ENCODE assay signal across 18 cellular contexts in genomic region chr15:57149196-57149595, GRCh38.
DNase-seq lines count a peak whose midpoint lies in the region; ATAC-seq, FAIRE-seq and TF ChIP-seq lines count a peak whose summit lies in the region.
"Had no signal": no experiment of that assay in that cellular context is flagged by ENCODE, and none has a peak within 500 bp of the region (broad histone marks: within the 10 kb centered on the region; RNA-seq: fewer than 3 reads in every experiment).

No MANE protein-coding gene starts in this region.

- no peaks in the 10 kb centered on the region for H3K36me3 ChIP-seq in endothelial cell of umbilical vein (ENCODE audit: control insufficient read depth in 2 of 2, extremely low read depth in 1 of 2, insufficient read depth in 2 of 2, low read length in 2 of 2)
- H3K36me3 ChIP-seq: right lobe of liver had no signal

- no peak overlapping the region for H3K4me3 ChIP-seq in endothelial cell of umbilical vein (replicated peaks in 1 of 3; ENCODE audit: insufficient read depth in 1 of 3, low read depth in 1 of 3, low read length in 3 of 3)
- H3K4me3 ChIP-seq: right lobe of liver had no signal

- peaks cover 0 to 6% of the 10 kb centered on the region in 2 donors for H3K9me3 Mint-ChIP-seq in effector memory CD8-positive, alpha-beta T cell

- H3K9me3 ChIP-seq in endothelial cell of umbilical vein (replicated peaks; ENCODE audit: control insufficient read depth, insufficient read depth, low read length), result no peaks in the 10 kb centered on the region

- CTCF ChIA-PET in endothelial cell of umbilical vein (lab: Charles Lee), result interaction anchor here (0.9 to 6.9 kb wide), 14 partner anchors 10 to 658 kb away, joined by 3 to 127 read pairs (median 6); no protein-coding TSS in a partner anchor

- H3K4me2 ChIP-seq in endothelial cell of umbilical vein (ENCODE audit: insufficient read depth, low read length), result no peak overlapping the region

- no peak overlapping the region for H2AFZ ChIP-seq in endothelial cell of umbilical vein (ENCODE audit: low read depth, low read length)

- H3K27ac Mint-ChIP-seq in effector memory CD8-positive, alpha-beta T cell, result no peak overlapping the region
- H3K27ac Mint-ChIP-seq: activated B cell treated with CpG ODN at 0.5 μM for 24 hours; activated CD8-positive, alpha-beta memory T cell treated with anti-CD3 and anti-CD28 coated beads, Interleukin-2, amount 10 ng/mL, durations not matched to agents 7 days and 5 days; stimulated activated effector memory CD8-positive, alpha-beta T cell treated with anti-CD3 and anti-CD28 coated beads, Interleukin-12 subunit alpha, Interleukin-12 subunit beta, amount 100 ng/mL, for 72 hours had no signal

- peaks cover 41% of the 10 kb centered on the region for H3K4me1 ChIP-seq in endothelial cell of umbilical vein (ENCODE audit: control insufficient read depth, extremely low read depth, insufficient read depth, low read length)

- TF ChIP-seq POLR2A in endothelial cell of umbilical vein (IDR thresholded peaks at IDR 0.05; ENCODE audit: low read depth, low read length), result no peak

- H4K20me1 ChIP-seq in endothelial cell of umbilical vein (replicated peaks; ENCODE audit: control insufficient read depth, extremely low read depth, insufficient read depth, low read length), result no peaks in the 10 kb centered on the region

- TF ChIP-seq CTCF in endothelial cell of umbilical vein (IDR thresholded peaks at IDR 0.05; ENCODE audit: extremely low read depth in 1 of 2, insufficient read depth in 1 of 2, low read depth in 1 of 2, low read length in 2 of 2), result no peak

- H3K79me2 ChIP-seq in endothelial cell of umbilical vein (ENCODE audit: control insufficient read depth, insufficient read depth, low read length), result peaks cover 12% of the 10 kb centered on the region

- H3K4me3 Mint-ChIP-seq in effector memory CD8-positive, alpha-beta T cell, result no peak overlapping the region
- H3K4me3 Mint-ChIP-seq: activated B cell treated with CpG ODN at 0.5 μM for 24 hours; activated CD8-positive, alpha-beta memory T cell treated with anti-CD3 and anti-CD28 coated beads, Interleukin-2, amount 10 ng/mL, durations not matched to agents 7 days and 5 days; stimulated activated effector memory CD8-positive, alpha-beta T cell treated with anti-CD3 and anti-CD28 coated beads, Interleukin-12 subunit alpha, Interleukin-12 subunit beta, amount 100 ng/mL, for 72 hours had no signal

- DNase-seq in CD1c-positive myeloid dendritic cell (ENCODE audit: extremely low spot score), result peak; percentile 78
- DNase-seq in NCI-H69 (lab: John Stamatoyannopoulos, UW), result peak; percentile 30
- peak; percentile 49 for DNase-seq in endothelial cell of umbilical vein (ENCODE audit: low read depth, low spot score)
- DNase-seq in kidney glomerular epithelial cell (lab: John Stamatoyannopoulos, UW), result peak; percentile 13
- no peak for DNase-seq in effector memory CD8-positive, alpha-beta T cell
- DNase-seq in NCI-H2171 (lab: John Stamatoyannopoulos, UW), result no peak
- no peak for DNase-seq in T1000 (lab: John Stamatoyannopoulos, UW)
- DNase-seq in HuH-7 (ENCODE audit: low spot score), result no peak
- DNase-seq: activated B cell treated with CpG ODN at 0.5 μM for 24 hours; activated CD8-positive, alpha-beta memory T cell treated with anti-CD3 and anti-CD28 coated beads, Interleukin-2, amount 10 ng/mL, durations not matched to agents 7 days and 5 days; activated naive CD4-positive, alpha-beta T cell treated with Interleukin-2 at 50 U/mL for 16 hours; cerebellar nuclear complex; NCI-H187 treated with DMSO at 0.1 percent for 48 hours; right lobe of liver; trophoblast cell had no signal

- intact Hi-C loops in endothelial cell of umbilical vein (cut with micrococcal nuclease), result loop anchor here (5.0 kb wide), 1 partner anchor 393 kb away; no protein-coding TSS in a partner anchor

- POLR2A ChIA-PET in endothelial cell of umbilical vein (lab: Charles Lee), result no interaction called here

- BruUV-seq in endothelial cell of umbilical vein (replicated peaks; lab: Mats Ljungman, UMichigan), result no TSS peak

- no peaks in the 10 kb centered on the region for H3K27me3 Mint-ChIP-seq in effector memory CD8-positive, alpha-beta T cell
- H3K27me3 Mint-ChIP-seq: activated B cell treated with CpG ODN at 0.5 μM for 24 hours; activated CD8-positive, alpha-beta memory T cell treated with anti-CD3 and anti-CD28 coated beads, Interleukin-2, amount 10 ng/mL, durations not matched to agents 7 days and 5 days had no signal

- H3K36me3 Mint-ChIP-seq in effector memory CD8-positive, alpha-beta T cell (ENCODE audit: insufficient read depth), result no peaks in the 10 kb centered on the region

- no peak overlapping the region for H3K9ac ChIP-seq in endothelial cell of umbilical vein (replicated peaks; ENCODE audit: extremely low read depth, insufficient read depth, low read length)

- ATAC-seq in effector memory CD8-positive, alpha-beta T cell (replicated peaks), result no peak
- ATAC-seq: activated CD8-positive, alpha-beta memory T cell treated with anti-CD3 and anti-CD28 coated beads, Interleukin-2, amount 10 ng/mL, durations not matched to agents 7 days and 5 days; stimulated activated effector memory CD8-positive, alpha-beta T cell treated with anti-CD3 and anti-CD28 coated beads, Interleukin-12 subunit alpha, Interleukin-12 subunit beta, amount 100 ng/mL, for 72 hours had no signal

- no peak for FAIRE-seq in endothelial cell of umbilical vein (lab: Jason Lieb, UNC)
- FAIRE-seq: GM19239, RCC 7860 had no signal

- H3K27me3 ChIP-seq in endothelial cell of umbilical vein (ENCODE audit: control insufficient read depth in 2 of 2, insufficient read depth in 2 of 2, low read length in 2 of 2), result no peaks in the 10 kb centered on the region
- H3K27me3 ChIP-seq: right lobe of liver had no signal

- H3K4me1 Mint-ChIP-seq in effector memory CD8-positive, alpha-beta T cell (ENCODE audit: low read depth in 2 of 2), result peaks cover 11 to 22% of the 10 kb centered on the region in 2 donors

- no peaks in the 10 kb centered on the region for H3K9me1 ChIP-seq in endothelial cell of umbilical vein (replicated peaks; ENCODE audit: control insufficient read depth, extremely low read depth, insufficient read depth, low read length)

- H3K27ac ChIP-seq in endothelial cell of umbilical vein (ENCODE audit: insufficient read depth, low read depth, low read length), result no peak overlapping the region
- H3K27ac ChIP-seq: right lobe of liver had no signal

- dilution Hi-C loops in endothelial cell of umbilical vein (cut with MboI; ENCODE audit: extremely low pct_ligation_motif_present, low sequenced_read_pairs), result no loop called here

TF ChIP-seq in endothelial cell of umbilical vein, 7 proteins besides CTCF, POLR2A, EP300 and RAD21:
- TF ChIP-seq EZH2 (IDR thresholded peaks at IDR 0.05; ENCODE audit: borderline replicate concordance, low read depth, low read length, severe bottlenecking) (no peak), GATA2 (IDR thresholded peaks at IDR 0.05; ENCODE audit: insufficient read depth, insufficient read length, low read depth, low read length) (no peak), POLR2AphosphoS5 (IDR thresholded peaks at IDR 0.05; ENCODE audit: insufficient read depth, low read depth, low read length) (no peak), MYC (IDR thresholded peaks at IDR 0.05; ENCODE audit: low read depth, low read length) (no peak), FOS (IDR thresholded peaks at IDR 0.05; ENCODE audit: borderline replicate concordance, insufficient read depth, low read length) (no peak), JUN (IDR thresholded peaks at IDR 0.05; ENCODE audit: borderline replicate concordance, insufficient read depth, insufficient read length, low read depth) (no peak)
TF ChIP-seq in endothelial cell of umbilical vein: peak in this region for 0.

Comparison
In these comparisons a context has a peak if more than half of its experiments do, and no peak if none do; other contexts are left out.
1. DNase-seq: peak in CD1c-positive myeloid dendritic cell (single experiment), NCI-H69 (single experiment), endothelial cell of umbilical vein (single experiment) and kidney glomerular epithelial cell (single experiment); none in effector memory CD8-positive, alpha-beta T cell (0 of 3), NCI-H2171 (single experiment), T1000 (single experiment) and HuH-7 (single experiment).